Comparison of ENCODE assay signal across 7 cellular contexts in the genomic region with DNA sequence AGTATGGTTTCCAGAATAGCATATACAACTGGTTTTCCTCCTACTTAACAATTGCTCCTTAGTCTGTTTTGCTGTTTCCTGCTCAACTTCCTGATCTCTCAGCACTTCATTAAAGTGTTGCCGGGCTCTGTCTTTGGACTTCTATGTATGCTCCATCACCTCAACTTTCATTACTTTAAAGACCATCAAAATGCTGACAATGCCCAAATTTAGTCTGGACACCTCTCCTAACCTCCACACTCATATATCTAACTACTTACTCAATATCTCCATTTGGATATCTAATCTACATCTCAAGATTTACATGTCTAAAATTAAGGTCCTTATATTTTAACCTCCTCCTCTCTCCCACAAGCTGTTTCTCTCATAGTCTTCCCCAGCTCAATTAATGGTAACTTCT. TPM values are rescaled to one million over a fixed set of nuclear protein-coding genes. Genes with fewer than 3 reads are reported as not detected.
"Had no signal": no experiment of that assay in that cellular context is flagged by ENCODE, and none has a peak within 500 bp of the region (broad histone marks: within the 10 kb centered on the region; RNA-seq: fewer than 3 reads in every experiment).

No MANE protein-coding gene starts in this region.

- FAIRE-seq: HTR-8/SVneo had no signal

- H3K9ac ChIP-seq: KMS-11 had no signal

- DNase-seq: KBM-7, KG1 had no signal

- H3K27ac ChIP-seq: HL-60, KMS-11 had no signal

- H3K4me2 ChIP-seq: KMS-11 had no signal

RNA-seq across cellular contexts. Expression of a gene that starts 54.4 kb away (rescaled TPM):
- total RNA-seq: HT1080 had no signal
- polyA plus RNA-seq: IgD-negative memory B cell had no signal
